In genomic region chr11:47861762-47862161, GRCh38 we compare ENCODE assay signal across 12 cellular contexts. TPM values are rescaled to one million over a fixed set of nuclear protein-coding genes. Genes with fewer than 3 reads are reported as not detected.
DNase-seq lines count a peak whose midpoint lies in the region; ATAC-seq, FAIRE-seq and TF ChIP-seq lines count a peak whose summit lies in the region.
"Had no signal": no experiment of that assay in that cellular context is flagged by ENCODE, and none has a peak within 500 bp of the region (broad histone marks: within the 10 kb centered on the region; RNA-seq: fewer than 3 reads in every experiment).

No MANE protein-coding gene starts in this region.

- peak; percentile 84 for FAIRE-seq in H54 (lab: Jason Lieb, UNC)

- H3K27me3 Mint-ChIP-seq in CD4-positive, alpha-beta T cell = no peaks in the 10 kb centered on the region
- H3K27me3 Mint-ChIP-seq: activated CD8-positive, alpha-beta memory T cell treated with anti-CD3 and anti-CD28 coated beads, Interleukin-2, amount 10 ng/mL, durations not matched to agents 7 days and 5 days had no signal

- H3K36me3 ChIP-seq in left lung = no peaks in the 10 kb centered on the region

- H3K4me1 Mint-ChIP-seq in CD4-positive, alpha-beta T cell (ENCODE audit: low read depth) = peaks cover 61% of the 10 kb centered on the region

- no peak for TF ChIP-seq CTCF in CD4-positive, alpha-beta T cell (IDR thresholded peaks at IDR 0.05)
- TF ChIP-seq CTCF in left lung (IDR thresholded peaks at IDR 0.05) = no peak

- H3K27me3 ChIP-seq in CD4-positive, alpha-beta T cell (ENCODE audit: control insufficient read depth, insufficient read depth, low read length) = no peaks in the 10 kb centered on the region
- H3K27me3 ChIP-seq in left lung = no peaks in the 10 kb centered on the region

- POLR2A ChIA-PET in CD4-positive, alpha-beta T cell (lab: Charles Lee) = interaction anchor here (0.7 to 1.0 kb wide), 2 partner anchors 14 to 244 kb away, joined by 4 to 5 read pairs; partner anchors contain the start of gene NUP160

- no peak for TF ChIP-seq POLR2A in H54 (IDR thresholded peaks at IDR 0.05; ENCODE audit: low read depth, low read length)

- H3K27ac Mint-ChIP-seq in CD4-positive, alpha-beta T cell = peak overlapping the region; percentile 45
- H3K27ac Mint-ChIP-seq: activated CD8-positive, alpha-beta memory T cell treated with anti-CD3 and anti-CD28 coated beads, Interleukin-2, amount 10 ng/mL, durations not matched to agents 7 days and 5 days had no signal

- no peak overlapping the region for H3K4me3 ChIP-seq in left lung
- H3K4me3 ChIP-seq: coronary artery had no signal

- no peaks in the 10 kb centered on the region for H3K9me3 ChIP-seq in CD4-positive, alpha-beta T cell (ENCODE audit: control insufficient read depth, low read length)
- H3K9me3 ChIP-seq in left lung = no peaks in the 10 kb centered on the region

- H3K4me1 ChIP-seq in left lung = peaks cover 20 to 31% of the 10 kb centered on the region in 2 donors

- H3K4me3 Mint-ChIP-seq in CD4-positive, alpha-beta T cell = no peak overlapping the region
- H3K4me3 Mint-ChIP-seq: activated CD8-positive, alpha-beta memory T cell treated with anti-CD3 and anti-CD28 coated beads, Interleukin-2, amount 10 ng/mL, durations not matched to agents 7 days and 5 days had no signal

- DNase-seq in CD4-positive, alpha-beta T cell = no peak
- DNase-seq in H54 (ENCODE audit: insufficient read length, low spot score) (no peak), left lung (no peak), kidney glomerular epithelial cell (lab: John Stamatoyannopoulos, UW) (no peak)
- peak; percentile 11 for DNase-seq in activated naive CD4-positive, alpha-beta T cell treated with anti-CD3 and anti-CD28 coated beads, Interleukin-2, amount 50 U/mL, for 16 hours
- DNase-seq: activated CD8-positive, alpha-beta memory T cell treated with anti-CD3 and anti-CD28 coated beads, Interleukin-2, amount 10 ng/mL, durations not matched to agents 7 days and 5 days; GF-D8; SIG-M5 had no signal

- no peak overlapping the region for H3K27ac ChIP-seq in CD4-positive, alpha-beta T cell (ENCODE audit: low read depth, low read length)
- H3K27ac ChIP-seq in left lung = no peak overlapping the region
- H3K27ac ChIP-seq: coronary artery had no signal

- no peaks in the 10 kb centered on the region for H3K36me3 Mint-ChIP-seq in CD4-positive, alpha-beta T cell (ENCODE audit: low read depth)

- intact Hi-C loops in CD4-positive, alpha-beta T cell (cut with DNase I, micrococcal nuclease) = loop anchor here (5.0 to 10.0 kb wide), 2 partner anchors 61 to 143 kb away; no protein-coding TSS in a partner anchor
- intact Hi-C loops in left lung (cut with DNase I) = no loop called here

- ATAC-seq in CD4-positive, alpha-beta T cell (ENCODE audit: poor library complexity) = no peak
- peak; percentile 54 for ATAC-seq in left lung
- ATAC-seq in GM19035 (IDR thresholded peaks at IDR 0.05; ENCODE audit: unreplicated experiment) = no peak
- no peak for ATAC-seq in GM21529 (IDR thresholded peaks at IDR 0.05; ENCODE audit: unreplicated experiment)
- no peak for ATAC-seq in HG03565 (IDR thresholded peaks at IDR 0.05; ENCODE audit: unreplicated experiment)
- ATAC-seq: activated CD8-positive, alpha-beta memory T cell treated with anti-CD3 and anti-CD28 coated beads, Interleukin-2, amount 10 ng/mL, durations not matched to agents 7 days and 5 days had no signal

- peaks cover 6% of the 10 kb centered on the region for H3K9me3 Mint-ChIP-seq in CD4-positive, alpha-beta T cell

- CTCF ChIA-PET in CD4-positive, alpha-beta T cell (lab: Charles Lee) = interaction anchor here (1.1 kb wide), 1 partner anchor 9 kb away, joined by 5 read pairs; no protein-coding TSS in a partner anchor

RNA-seq across cellular contexts. Expression of gene NUP160, which starts 13.6 kb away (rescaled TPM):
- total RNA-seq in CD4-positive, alpha-beta T cell = 10 to 100 TPM; 41.9 to 47.9 TPM
- 10 to 100 TPM; 31.9 to 41.9 TPM for total RNA-seq in left lung

Comparison
In these comparisons a context has a peak if more than half of its experiments do, and no peak if none do; other contexts are left out.
1. intact Hi-C loops: an anchor here in CD4-positive, alpha-beta T cell (5.0 to 10.0 kb wide); none called in left lung.